ENCODE assay signal across 1 cellular context in genomic region chr1:51729156-51729823, GRCh38.
TF ChIP-seq lines count a peak whose summit lies in the region.

No MANE protein-coding gene starts in this region.

TF ChIP-seq in WTC11, 78 proteins besides CTCF, POLR2A, EP300 and RAD21 (continued from another document):
- no peak for TF ChIP-seq ZNF425 (CRISPR knock-in tag; conservative IDR thresholded peaks at IDR 0.05)
- TF ChIP-seq ZMAT4 (CRISPR knock-in tag; IDR thresholded peaks at IDR 0.05) = no peak
